23 cellular contexts compared by ENCODE assay signal in the genomic region with DNA sequence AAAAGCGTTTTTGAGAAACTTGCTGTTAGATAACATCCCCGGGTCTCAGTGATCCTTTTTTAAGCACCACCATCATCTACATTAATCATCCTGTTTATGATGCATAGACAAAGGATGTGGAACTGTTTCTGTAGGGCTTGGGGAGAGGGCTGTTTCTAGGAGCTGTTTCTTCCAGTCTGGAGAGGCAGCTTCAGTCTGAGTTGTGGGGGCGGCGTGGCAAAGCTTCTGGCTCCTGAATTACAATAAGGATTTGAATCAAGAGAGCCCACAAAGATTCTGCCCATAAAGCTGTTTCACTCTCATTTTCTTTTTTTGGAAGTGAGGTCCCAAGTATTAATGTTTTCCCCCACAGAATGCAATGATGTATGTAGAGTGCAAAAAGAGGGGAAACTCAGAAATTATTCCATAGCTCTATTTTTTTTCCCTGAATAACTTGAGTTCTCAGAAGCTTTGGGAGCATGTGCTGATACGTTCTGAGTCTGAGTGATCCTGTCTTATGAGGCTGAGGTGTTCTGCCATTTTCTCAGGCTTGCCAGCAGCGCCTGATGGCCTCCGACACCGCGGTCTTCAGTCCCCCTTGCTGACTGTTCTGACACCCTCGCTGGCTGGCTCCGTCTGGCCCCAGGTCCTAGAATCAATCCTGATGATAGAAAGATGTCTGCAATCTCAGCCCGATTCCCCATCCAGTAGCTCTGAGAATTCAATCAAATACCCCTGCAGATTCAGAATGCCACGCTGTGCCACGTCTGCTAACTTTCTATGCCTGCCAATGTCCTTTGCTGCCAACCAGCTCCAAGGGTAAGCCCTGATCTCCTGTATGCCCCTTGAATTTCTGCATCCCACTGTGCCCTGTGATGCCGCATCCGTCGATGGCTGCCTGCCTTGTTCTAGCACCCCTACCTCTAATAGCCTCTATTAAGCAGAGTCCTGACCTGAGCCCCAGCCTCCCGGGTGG.
DNase-seq lines count a peak whose midpoint lies in the region; ATAC-seq and TF ChIP-seq lines count a peak whose summit lies in the region.
"Had no signal": no experiment of that assay in that cellular context is flagged by ENCODE, and none has a peak within 500 bp of the region (broad histone marks: within the 10 kb centered on the region; RNA-seq: fewer than 3 reads in every experiment).

No MANE protein-coding gene starts in this region.

- DNase-seq in G401 (ENCODE audit: low spot score) (peak; percentile 58), caudate nucleus (lab: John Stamatoyannopoulos, UW) (peak in 27 of 61 donors; percentile 5 to 90 (median 18)), head of caudate nucleus (peak in 38 of 42 donors; percentile 23 to 83 (median 56)), putamen (ENCODE audit: low spot score) (peak; percentile 26), smooth muscle cell (lab: John Stamatoyannopoulos, UW; ENCODE audit: unreplicated experiment) (no peak), thyroid gland (no peak)
- no peak for DNase-seq in naive thymus-derived CD4-positive, alpha-beta T cell
- DNase-seq: ACHN; CD4-positive, alpha-beta memory T cell; DND-41; H7; KG1; NCI-H1092 treated with DMSO at 0.1 percent for 48 hours; NCI-H146; NCI-H2029 treated with DMSO at 0.1 percent for 48 hours; NCI-H345; NCI-H524; NCI-H774; NK-92 treated with Interleukin-12 subunit alpha and Interleukin-12 subunit beta, amount 100 ng/mL, for 24 hours; Peyer's patch; SJCRH30 had no signal

- H3K27me3 ChIP-seq in smooth muscle cell (ENCODE audit: low read depth) (no peaks in the 10 kb centered on the region), thyroid gland (no peaks in the 10 kb centered on the region)
- H3K27me3 ChIP-seq in naive thymus-derived CD4-positive, alpha-beta T cell (ENCODE audit: control insufficient read depth in 2 of 2, insufficient read depth in 2 of 2, low read length in 2 of 2): no peaks in the 10 kb centered on the region
- H3K27me3 ChIP-seq: BLaER1 treated with 17β-estradiol and CSF1 and Interleukin-3, amounts not matched to agents 10 nM and 100 nM; Peyer's patch; SJCRH30 had no signal

- H3K27ac ChIP-seq in caudate nucleus (ENCODE audit: low read depth, low read length) (peak overlapping the region; percentile 65), smooth muscle cell (ENCODE audit: low read depth) (no peak overlapping the region), thyroid gland (no peak overlapping the region)
- H3K27ac ChIP-seq in naive thymus-derived CD4-positive, alpha-beta T cell (ENCODE audit: low read depth, low read length): no peak overlapping the region
- H3K27ac ChIP-seq: BLaER1 treated with 17β-estradiol and CSF1 and Interleukin-3, amounts not matched to agents 10 nM and 100 nM; Peyer's patch; SJCRH30 had no signal

- H3K9me3 ChIP-seq in smooth muscle cell (replicated peaks; ENCODE audit: low read depth): no peaks in the 10 kb centered on the region
- no peaks in the 10 kb centered on the region for H3K9me3 ChIP-seq in thyroid gland
- no peaks in the 10 kb centered on the region for H3K9me3 ChIP-seq in naive thymus-derived CD4-positive, alpha-beta T cell (ENCODE audit: control insufficient read depth in 2 of 3, low read length in 3 of 3)
- H3K9me3 ChIP-seq: BLaER1 treated with 17β-estradiol and CSF1 and Interleukin-3, amounts not matched to agents 10 nM and 100 nM; Peyer's patch; SJCRH30 had no signal

- no peaks in the 10 kb centered on the region for H4K20me1 ChIP-seq in smooth muscle cell (ENCODE audit: low read depth)
- H4K20me1 ChIP-seq: BLaER1 treated with 17β-estradiol and CSF1 and Interleukin-3, amounts not matched to agents 10 nM and 100 nM had no signal

- H3K36me3 ChIP-seq in smooth muscle cell (ENCODE audit: low read depth): no peaks in the 10 kb centered on the region
- H3K36me3 ChIP-seq in thyroid gland: no peaks in the 10 kb centered on the region
- H3K36me3 ChIP-seq in naive thymus-derived CD4-positive, alpha-beta T cell (ENCODE audit: control insufficient read depth in 2 of 3, insufficient read depth in 3 of 3, low read length in 3 of 3): no peaks in the 10 kb centered on the region
- H3K36me3 ChIP-seq: BLaER1 treated with 17β-estradiol and CSF1 and Interleukin-3, amounts not matched to agents 10 nM and 100 nM; Peyer's patch; SJCRH30 had no signal

- intact Hi-C loops in head of caudate nucleus (cut with DNase I): no loop called here
- intact Hi-C loops in thyroid gland (cut with DNase I): no loop called here
- intact Hi-C loops in naive thymus-derived CD4-positive, alpha-beta T cell (cut with micrococcal nuclease): no loop called here

- no peak for TF ChIP-seq CTCF in smooth muscle cell (IDR thresholded peaks at IDR 0.05; ENCODE audit: borderline replicate concordance, insufficient read depth, poor library complexity, severe bottlenecking)
- no peak for TF ChIP-seq CTCF in thyroid gland (IDR thresholded peaks at IDR 0.05)

- peaks cover 0 to 3% (median 0%) of the 10 kb centered on the region in 5 donors for H3K36me3 Mint-ChIP-seq in naive thymus-derived CD4-positive, alpha-beta T cell
- H3K36me3 Mint-ChIP-seq: CD4-positive, alpha-beta memory T cell had no signal

- ATAC-seq in naive thymus-derived CD4-positive, alpha-beta T cell: no peak
- ATAC-seq in HG03135 (IDR thresholded peaks at IDR 0.05; ENCODE audit: unreplicated experiment): no peak

- H3K4me1 ChIP-seq in smooth muscle cell (ENCODE audit: low read depth): no peaks in the 10 kb centered on the region
- peaks cover 0 to 6% of the 10 kb centered on the region in 2 donors for H3K4me1 ChIP-seq in thyroid gland
- no peaks in the 10 kb centered on the region for H3K4me1 ChIP-seq in naive thymus-derived CD4-positive, alpha-beta T cell (ENCODE audit: control insufficient read depth in 2 of 2, insufficient read depth in 2 of 2, low read length in 2 of 2)
- H3K4me1 ChIP-seq: Peyer's patch had no signal

- no peak overlapping the region for H3K9ac ChIP-seq in smooth muscle cell (ENCODE audit: low read depth)
- H3K9ac ChIP-seq: BLaER1 treated with 17β-estradiol and CSF1 and Interleukin-3, amounts not matched to agents 10 nM and 100 nM had no signal

- H3K4me1 Mint-ChIP-seq in naive thymus-derived CD4-positive, alpha-beta T cell: peaks cover 0 to 6% (median 0%) of the 10 kb centered on the region in 7 donors

- H3K4me3 Mint-ChIP-seq in naive thymus-derived CD4-positive, alpha-beta T cell: no peak overlapping the region
- H3K4me3 Mint-ChIP-seq: CD4-positive, alpha-beta memory T cell had no signal

- H3F3A ChIP-seq in smooth muscle cell (ENCODE audit: low read depth): no peaks in the 10 kb centered on the region

- CTCF ChIA-PET in naive thymus-derived CD4-positive, alpha-beta T cell (lab: Charles Lee): no interaction called here

- no peak for TF ChIP-seq POLR2A in thyroid gland (IDR thresholded peaks at IDR 0.05)

- no peak overlapping the region for H2AFZ ChIP-seq in smooth muscle cell (ENCODE audit: low read depth)

- H3K9me3 Mint-ChIP-seq in naive thymus-derived CD4-positive, alpha-beta T cell: no peaks in the 10 kb centered on the region
- H3K9me3 Mint-ChIP-seq: CD4-positive, alpha-beta memory T cell had no signal

- H3K4me2 ChIP-seq in smooth muscle cell: no peak overlapping the region
- H3K4me2 ChIP-seq: BLaER1 treated with 17β-estradiol and CSF1 and Interleukin-3, amounts not matched to agents 10 nM and 100 nM had no signal

- no peaks in the 10 kb centered on the region for H3K79me2 ChIP-seq in smooth muscle cell (ENCODE audit: low read depth)

- H3K27me3 Mint-ChIP-seq in naive thymus-derived CD4-positive, alpha-beta T cell: peaks cover 0 to 12% (median 8%) of the 10 kb centered on the region in 5 donors

- WGBS in smooth muscle cell (ENCODE audit: low lambda C conversion rate): 87% methylated on average over 18 of the region's 18 CpGs
- 87 to 90% methylated on average over 18 of the region's 18 CpGs for WGBS in thyroid gland, 2 donors

- H3K27ac Mint-ChIP-seq in naive thymus-derived CD4-positive, alpha-beta T cell: no peak overlapping the region

- H3K4me3 ChIP-seq in smooth muscle cell (no peak overlapping the region), thyroid gland (replicated peaks in 1 of 3) (no peak overlapping the region)
- H3K4me3 ChIP-seq in naive thymus-derived CD4-positive, alpha-beta T cell (ENCODE audit: low read length): no peak overlapping the region
- H3K4me3 ChIP-seq: BLaER1 treated with 17β-estradiol and CSF1 and Interleukin-3, amounts not matched to agents 10 nM and 100 nM; Peyer's patch; SJCRH30 had no signal

- in situ Hi-C loops in G401 (cut with HindIII; ENCODE audit: low sequenced_read_pairs): no loop called here

- POLR2A ChIA-PET in naive thymus-derived CD4-positive, alpha-beta T cell (lab: Charles Lee): no interaction called here

Comparison
In these comparisons a context has a peak if more than half of its experiments do, and no peak if none do; other contexts are left out.
1. DNase-seq: peak in G401 (single experiment), head of caudate nucleus (38 of 42) and putamen (single experiment); none in smooth muscle cell (single experiment), thyroid gland (0 of 2) and naive thymus-derived CD4-positive, alpha-beta T cell (0 of 9).